Comparison of ENCODE assay signal across 16 cellular contexts in the genomic region with DNA sequence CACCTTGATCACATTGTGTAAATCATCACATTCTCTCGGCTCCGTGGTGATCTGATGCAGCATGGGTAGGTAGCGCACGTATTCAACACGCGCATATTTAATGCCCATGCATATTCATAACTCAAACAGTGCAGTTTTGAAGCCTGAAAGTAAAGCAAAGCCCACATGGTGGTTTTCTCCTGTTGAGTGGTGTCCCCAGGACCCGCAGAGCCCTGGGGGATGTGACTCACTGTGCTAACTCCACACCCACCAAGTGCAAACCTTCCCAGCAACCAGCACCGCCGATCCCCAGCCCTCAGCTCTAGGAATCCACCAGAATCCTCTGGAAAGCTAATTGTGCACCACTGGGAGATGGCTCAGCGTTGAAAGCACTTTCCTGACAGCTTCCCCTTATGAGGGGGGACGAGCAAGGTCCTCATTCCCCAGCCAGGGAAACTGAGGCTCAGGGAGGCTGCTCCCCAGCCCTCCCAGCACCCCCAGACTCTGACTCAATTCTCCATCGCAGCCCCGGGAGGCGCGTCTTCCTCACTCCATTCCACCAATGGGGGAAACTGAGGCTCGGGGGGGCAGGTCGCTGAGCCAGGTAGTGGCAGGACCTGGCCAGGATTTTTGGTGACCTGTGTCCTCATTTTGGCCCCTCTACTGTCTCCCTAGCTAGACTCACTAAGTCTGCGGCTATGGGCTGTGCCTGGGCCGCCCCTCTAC. TPM values are rescaled to one million over a fixed set of nuclear protein-coding genes. Genes with fewer than 3 reads are reported as not detected.
DNase-seq lines count a peak whose midpoint lies in the region; ATAC-seq, FAIRE-seq and TF ChIP-seq lines count a peak whose summit lies in the region.
"Had no signal": no experiment of that assay in that cellular context is flagged by ENCODE, and none has a peak within 500 bp of the region (broad histone marks: within the 10 kb centered on the region; RNA-seq: fewer than 3 reads in every experiment).

No MANE protein-coding gene starts in this region.

- H3K4me3 ChIP-seq in mesodermal cell (ENCODE audit: extremely low read depth, insufficient read depth, low read length, poor library complexity, severe bottlenecking): no peak overlapping the region
- H3K4me3 ChIP-seq in OCI-LY7 (ENCODE audit: low read depth, low read length, poor library complexity, severe bottlenecking): no peak overlapping the region
- H3K4me3 ChIP-seq: gastroesophageal sphincter, pancreas, thoracic aorta had no signal

- 83 to 87% methylated on average over 13 to 15 of the region's 19 CpGs for WGBS in mesodermal cell (ENCODE audit: insufficient coverage in 2 of 2), 2 experiments

- H3K27ac ChIP-seq in mesodermal cell (ENCODE audit: low read depth, low read length, severe bottlenecking) (peak overlapping the region; percentile 45), OCI-LY7 (ENCODE audit: low read depth, low read length, poor library complexity, severe bottlenecking) (no peak overlapping the region), foreskin keratinocyte (no peak overlapping the region)
- H3K27ac ChIP-seq: 22Rv1, gastroesophageal sphincter, pancreas, thoracic aorta had no signal

- no peak for TF ChIP-seq CTCF in OCI-LY7 (conservative IDR thresholded peaks at IDR 0.05; ENCODE audit: low read length)
- TF ChIP-seq CTCF in foreskin keratinocyte (conservative IDR thresholded peaks at IDR 0.05): no peak

- no peaks in the 10 kb centered on the region for H4K20me1 ChIP-seq in OCI-LY7 (ENCODE audit: insufficient read depth, low read length)

- TF ChIP-seq POLR2A in GM12891 (IDR thresholded peaks at IDR 0.05; ENCODE audit: low read depth, low read length): no peak

- no peak overlapping the region for H2AFZ ChIP-seq in OCI-LY7 (ENCODE audit: low read length)

- intact Hi-C loops in OCI-LY7 (cut with micrococcal nuclease; ENCODE audit: unreplicated experiment): no loop called here

- H3K27me3 ChIP-seq in foreskin keratinocyte: peaks cover 8% of the 10 kb centered on the region
- H3K27me3 ChIP-seq: gastroesophageal sphincter, pancreas had no signal

- H3K4me1 Mint-ChIP-seq in activated naive CD8-positive, alpha-beta T cell treated with anti-CD3 and anti-CD28 coated beads, Interleukin-2, amount 50 U/mL, for 24 hours: peaks cover 11% of the 10 kb centered on the region

- CTCF ChIA-PET in OCI-LY7 (lab: Charles Lee; ENCODE audit: unreplicated experiment): interaction anchor here (0.6 kb wide), 1 partner anchor 21 kb away, joined by 3 read pairs; no protein-coding TSS in a partner anchor

- H3K27ac Mint-ChIP-seq in activated naive CD8-positive, alpha-beta T cell treated with anti-CD3 and anti-CD28 coated beads, Interleukin-2, amount 50 U/mL, for 24 hours: no peak overlapping the region
- H3K27ac Mint-ChIP-seq: activated naive CD4-positive, alpha-beta T cell treated with anti-CD3 and anti-CD28 coated beads for 36 hours; HFFc6 had no signal

- H3K4me2 ChIP-seq in OCI-LY7 (ENCODE audit: low read length): no peak overlapping the region

- peaks cover 4% of the 10 kb centered on the region; the same call in 1 of the 2 replicates for H3K79me2 ChIP-seq in OCI-LY7 (ENCODE audit: insufficient read depth, low read depth, low read length)

- H3K36me3 ChIP-seq in mesodermal cell (ENCODE audit: control insufficient read depth, insufficient read depth, low read length): no peaks in the 10 kb centered on the region
- H3K36me3 ChIP-seq in OCI-LY7 (ENCODE audit: insufficient read depth, low read length): peaks cover 74% of the 10 kb centered on the region
- H3K36me3 ChIP-seq: gastroesophageal sphincter, thoracic aorta had no signal

- DNase-seq in DMS 273 (lab: John Stamatoyannopoulos, UW; ENCODE audit: unreplicated experiment) (peak; percentile 37), DMS 273 treated with DMSO at 0.1 percent for 48 hours (lab: John Stamatoyannopoulos, UW) (no peak), GM12891 (ENCODE audit: insufficient read length, low spot score) (no peak), mesenteric fat pad (ENCODE audit: low spot score) (no peak), OCI-LY7 (ENCODE audit: low spot score) (no peak), foreskin keratinocyte (no peak)
- DNase-seq in activated naive CD8-positive, alpha-beta T cell treated with anti-CD3 and anti-CD28 coated beads, Interleukin-2, amount 50 U/mL, for 24 hours: peak; percentile 44
- DNase-seq: activated naive CD4-positive, alpha-beta T cell treated with anti-CD3 and anti-CD28 coated beads for 36 hours; DMS153; HFFc6; RPMI8226 had no signal

- no peaks in the 10 kb centered on the region for H3K9me3 Mint-ChIP-seq in activated naive CD8-positive, alpha-beta T cell treated with anti-CD3 and anti-CD28 coated beads, Interleukin-2, amount 50 U/mL, for 24 hours
- H3K9me3 Mint-ChIP-seq: activated naive CD4-positive, alpha-beta T cell treated with anti-CD3 and anti-CD28 coated beads for 36 hours; HFFc6 had no signal

- H3K9me2 ChIP-seq in OCI-LY7 (ENCODE audit: insufficient read depth, low read length): no peaks in the 10 kb centered on the region

- no peaks in the 10 kb centered on the region for H3K27me3 Mint-ChIP-seq in activated naive CD8-positive, alpha-beta T cell treated with anti-CD3 and anti-CD28 coated beads, Interleukin-2, amount 50 U/mL, for 24 hours

- FAIRE-seq in GM12891 (lab: Jason Lieb, UNC): no peak
- FAIRE-seq: pancreas had no signal

- H3K4me3 Mint-ChIP-seq in activated naive CD8-positive, alpha-beta T cell treated with anti-CD3 and anti-CD28 coated beads, Interleukin-2, amount 50 U/mL, for 24 hours: no peak overlapping the region
- H3K4me3 Mint-ChIP-seq: activated naive CD4-positive, alpha-beta T cell treated with anti-CD3 and anti-CD28 coated beads for 36 hours; HFFc6 had no signal

- H3K9me3 ChIP-seq in mesodermal cell (ENCODE audit: control insufficient read depth, low read length) (no peaks in the 10 kb centered on the region), OCI-LY7 (ENCODE audit: low read length) (no peaks in the 10 kb centered on the region)
- H3K9me3 ChIP-seq: gastroesophageal sphincter, pancreas, thoracic aorta had no signal

- H3K36me3 Mint-ChIP-seq in activated naive CD8-positive, alpha-beta T cell treated with anti-CD3 and anti-CD28 coated beads, Interleukin-2, amount 50 U/mL, for 24 hours (ENCODE audit: low read depth): no peaks in the 10 kb centered on the region

- BruUV-seq in OCI-LY7 (replicated peaks; lab: Mats Ljungman, UMichigan): no TSS peak

- POLR2A ChIA-PET in OCI-LY7 (lab: Charles Lee): no interaction called here

- H3K4me1 ChIP-seq in mesodermal cell (ENCODE audit: control insufficient read depth, insufficient read depth, low read length, poor library complexity, severe bottlenecking) (peaks cover 42% of the 10 kb centered on the region), OCI-LY7 (ENCODE audit: insufficient read depth, low read length, poor library complexity, severe bottlenecking) (peaks cover 16% of the 10 kb centered on the region), foreskin keratinocyte (no peaks in the 10 kb centered on the region)
- H3K4me1 ChIP-seq: gastroesophageal sphincter, pancreas had no signal

- ATAC-seq in activated naive CD8-positive, alpha-beta T cell treated with anti-CD3 and anti-CD28 coated beads, Interleukin-2, amount 50 U/mL, for 24 hours: peak; percentile 90
- no peak for ATAC-seq in foreskin keratinocyte
- ATAC-seq: gastroesophageal sphincter, pancreas had no signal

TF ChIP-seq in GM12891, 5 proteins besides CTCF, POLR2A, EP300 and RAD21:
- TF ChIP-seq SPI1 (IDR thresholded peaks at IDR 0.05; ENCODE audit: low read depth, low read length): no peak
- peak; percentile 52; the same call in 1 of the 2 replicates for TF ChIP-seq POU2F2 (IDR thresholded peaks at IDR 0.05; ENCODE audit: low read depth, low read length)

RNA-seq across cellular contexts. Expression of a gene that starts 46.3 kb away (rescaled TPM):
- 0.24 TPM for polyA plus RNA-seq in GM12891 (2012; ENCODE audit: low read depth, missing spikeins)
- polyA plus RNA-seq in mesodermal cell (2013, experiment 1 of 2): 10.0 TPM
- polyA plus RNA-seq in mesodermal cell (2013, experiment 2 of 2): 8.1 TPM
- 0.87 TPM for total RNA-seq in mesenteric fat pad
- total RNA-seq in OCI-LY7 (2014; rRNA removed; shearing (Covaris generic)): 52.3 and 60.8 TPM in 2 replicates
- 39.4 and 42.8 TPM in 2 replicates for total RNA-seq in OCI-LY7 (2022)
- total RNA-seq in foreskin keratinocyte: not detected in 2 replicates
- polyA plus RNA-seq in foreskin keratinocyte: 0.06 and 0.07 TPM in 2 replicates

RNA-seq across cellular contexts. Expression of a gene that starts 55.6 kb away (rescaled TPM):
- 0.05 TPM for polyA plus RNA-seq in GM12891 (2012; ENCODE audit: low read depth, missing spikeins)
- 0.11 TPM for polyA plus RNA-seq in mesodermal cell (2013, experiment 1 of 2)
- not detected for polyA plus RNA-seq in mesodermal cell (2013, experiment 2 of 2)
- not detected for total RNA-seq in mesenteric fat pad
- total RNA-seq in OCI-LY7 (2014; rRNA removed; shearing (Covaris generic)): not detected in 2 replicates
- not detected in 2 replicates for total RNA-seq in OCI-LY7 (2022)
- total RNA-seq in foreskin keratinocyte: not detected in 2 replicates
- not detected in 2 replicates for polyA plus RNA-seq in foreskin keratinocyte
- total RNA-seq: activated naive CD4-positive, alpha-beta T cell treated with anti-CD3 and anti-CD28 coated beads for 36 hours; gastroesophageal sphincter; HFFc6; pancreas; thoracic aorta had no signal

Comparison
In these comparisons a context has a peak if more than half of its experiments do, and no peak if none do; other contexts are left out.
1. DNase-seq: peak in DMS 273 (single experiment) and activated naive CD8-positive, alpha-beta T cell treated with anti-CD3 and anti-CD28 coated beads, Interleukin-2, amount 50 U/mL, for 24 hours (single experiment); none in DMS 273 treated with DMSO at 0.1 percent for 48 hours (single experiment), GM12891 (single experiment), mesenteric fat pad (single experiment), OCI-LY7 (single experiment) and foreskin keratinocyte (0 of 2).
2. RNA of a gene that starts 46.3 kb away (total RNA-seq): 39.4 to 60.8 TPM in OCI-LY7; 0.87 TPM in mesenteric fat pad (single experiment) and not detected in foreskin keratinocyte; every median in the first group is over 10 times any median in the second.